In genomic region chr6:151330130-151330715, GRCh38 we compare ENCODE assay signal across 1 cellular context.
TF ChIP-seq lines count a peak whose summit lies in the region.

No MANE protein-coding gene starts in this region.

TF ChIP-seq in A549, 52 proteins besides CTCF, POLR2A, EP300 and RAD21 (continued from another document):
- TF ChIP-seq, protein P1, sequence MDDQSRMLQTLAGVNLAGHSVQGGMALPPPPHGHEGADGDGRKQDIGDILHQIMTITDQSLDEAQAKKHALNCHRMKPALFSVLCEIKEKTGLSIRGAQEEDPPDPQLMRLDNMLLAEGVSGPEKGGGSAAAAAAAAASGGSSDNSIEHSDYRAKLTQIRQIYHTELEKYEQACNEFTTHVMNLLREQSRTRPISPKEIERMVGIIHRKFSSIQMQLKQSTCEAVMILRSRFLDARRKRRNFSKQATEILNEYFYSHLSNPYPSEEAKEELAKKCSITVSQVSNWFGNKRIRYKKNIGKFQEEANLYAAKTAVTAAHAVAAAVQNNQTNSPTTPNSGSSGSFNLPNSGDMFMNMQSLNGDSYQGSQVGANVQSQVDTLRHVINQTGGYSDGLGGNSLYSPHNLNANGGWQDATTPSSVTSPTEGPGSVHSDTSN (IDR thresholded peaks at IDR 0.05), result no peak
- TF ChIP-seq ZNF302 (CRISPR knock-in tag; IDR thresholded peaks at IDR 0.05) (no peak), BHLHE40 (IDR thresholded peaks at IDR 0.05; ENCODE audit: low read depth, low read length) (no peak), ZC3H11A (IDR thresholded peaks at IDR 0.05) (no peak), KDM1A (IDR thresholded peaks at IDR 0.05; ENCODE audit: low read depth) (no peak)
